In the genomic region with DNA sequence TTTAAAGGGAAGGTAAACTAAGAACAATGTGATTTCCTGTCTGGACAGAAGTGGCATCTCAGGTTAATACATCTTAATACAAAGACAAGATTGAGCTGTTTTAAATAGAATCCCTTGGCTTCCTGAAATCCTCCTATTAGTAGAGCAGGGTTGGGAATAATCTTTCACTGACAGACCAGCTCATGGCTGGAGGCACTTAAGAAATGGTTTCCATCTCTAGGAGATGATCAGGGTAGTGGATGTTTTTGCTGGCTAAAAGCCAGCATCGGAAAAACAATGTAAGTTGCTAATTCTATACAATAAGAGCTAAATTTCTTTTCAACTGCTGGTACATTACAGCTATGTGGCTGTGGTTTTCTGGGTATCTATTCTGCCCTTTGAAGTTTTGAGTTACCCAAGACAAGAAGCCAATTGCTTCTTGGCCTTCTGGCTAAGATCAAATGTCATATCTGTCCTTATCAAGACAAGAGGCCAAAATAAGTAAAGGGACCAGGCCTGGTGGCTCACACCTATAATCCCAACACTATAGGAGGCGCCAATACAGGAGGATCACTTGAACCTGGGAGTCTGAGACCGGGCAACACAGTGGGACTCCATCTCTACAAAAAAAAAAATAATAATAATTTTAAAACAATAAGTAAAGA, we compare ENCODE assay signal across 27 cellular contexts. TPM values are rescaled to one million over a fixed set of nuclear protein-coding genes. Genes with fewer than 3 reads are reported as not detected.
DNase-seq lines count a peak whose midpoint lies in the region; ATAC-seq and TF ChIP-seq lines count a peak whose summit lies in the region.
"Had no signal": no experiment of that assay in that cellular context is flagged by ENCODE, and none has a peak within 500 bp of the region (broad histone marks: within the 10 kb centered on the region; RNA-seq: fewer than 3 reads in every experiment).

No MANE protein-coding gene starts in this region.

- no peaks in the 10 kb centered on the region for H3K27me3 Mint-ChIP-seq in activated naive CD4-positive, alpha-beta T cell treated with anti-CD3 and anti-CD28 coated beads, Interleukin-2, amount 10 ng/mL, durations not matched to agents 7 days and 5 days
- no peaks in the 10 kb centered on the region for H3K27me3 Mint-ChIP-seq in type B pancreatic cell
- H3K27me3 Mint-ChIP-seq in T-cell, result no peaks in the 10 kb centered on the region

- peaks cover 20% of the 10 kb centered on the region for H3K36me3 Mint-ChIP-seq in activated naive CD4-positive, alpha-beta T cell treated with anti-CD3 and anti-CD28 coated beads, Interleukin-2, amount 10 ng/mL, durations not matched to agents 7 days and 5 days
- H3K36me3 Mint-ChIP-seq in activated naive CD4-positive, alpha-beta T cell treated with anti-CD3 and anti-CD28 coated beads, Interleukin-2, amount 50 U/mL, for 72 hours, result peaks cover 27 to 29% of the 10 kb centered on the region in 2 donors
- peaks cover 19% of the 10 kb centered on the region for H3K36me3 Mint-ChIP-seq in type B pancreatic cell
- peaks cover 41% of the 10 kb centered on the region for H3K36me3 Mint-ChIP-seq in T-cell

- no peak overlapping the region for H3K4me3 ChIP-seq in fibroblast of pulmonary artery (replicated peaks; ENCODE audit: low read depth, low read length)
- H3K4me3 ChIP-seq: ascending aorta, esophagus squamous epithelium, gastrocnemius medialis, lower lobe of right lung, ovary, skin epidermis had no signal

- CTCF ChIA-PET in activated naive CD4-positive, alpha-beta T cell treated with anti-CD3 and anti-CD28 coated beads, Interleukin-2, amount 10 ng/mL, durations not matched to agents 7 days and 5 days (lab: Charles Lee), result interaction anchor here (1.3 kb wide), 1 partner anchor 132 kb away, joined by 3 read pairs; no protein-coding TSS in a partner anchor
- CTCF ChIA-PET in T-cell (lab: Charles Lee), result interaction anchor here (0.6 to 1.0 kb wide), 3 partner anchors 21 to 60 kb away, joined by 3 to 4 read pairs (median 3); no protein-coding TSS in a partner anchor

- H3K4me3 Mint-ChIP-seq in activated naive CD4-positive, alpha-beta T cell treated with anti-CD3 and anti-CD28 coated beads, Interleukin-2, amount 10 ng/mL, durations not matched to agents 7 days and 5 days, result no peak overlapping the region
- H3K4me3 Mint-ChIP-seq in type B pancreatic cell, result no peak overlapping the region
- no peak overlapping the region for H3K4me3 Mint-ChIP-seq in T-cell
- H3K4me3 Mint-ChIP-seq: nephron progenitor cell; T-helper 2 cell treated with Interferon-gamma antibody and Interleukin-4, amounts not matched to agents 5 μg/mL and 100 μg/mL, for 36 hours had no signal

- peaks cover 2% of the 10 kb centered on the region for H3K4me1 Mint-ChIP-seq in activated naive CD4-positive, alpha-beta T cell treated with anti-CD3 and anti-CD28 coated beads, Interleukin-2, amount 10 ng/mL, durations not matched to agents 7 days and 5 days
- H3K4me1 Mint-ChIP-seq in type B pancreatic cell (ENCODE audit: unreplicated experiment) (peaks cover 23% of the 10 kb centered on the region), T-cell (peaks cover 9 to 14% (median 13%) of the 10 kb centered on the region in 3 donors)

- no peak for DNase-seq in activated naive CD4-positive, alpha-beta T cell treated with anti-CD3 and anti-CD28 coated beads, Interleukin-2, amount 10 ng/mL, durations not matched to agents 7 days and 5 days
- DNase-seq in activated naive CD4-positive, alpha-beta T cell treated with anti-CD3 and anti-CD28 coated beads, Interleukin-2, amount 50 U/mL, for 72 hours (ENCODE audit: low spot score in 2 of 2), result no peak
- DNase-seq in fibroblast of pulmonary artery (ENCODE audit: low read depth), result peak; percentile 14
- no peak for DNase-seq in type B pancreatic cell (ENCODE audit: extremely low spot score, unreplicated experiment)
- no peak for DNase-seq in activated T-cell treated with anti-CD3 and anti-CD28 coated beads for 4 hours
- no peak for DNase-seq in SW 1271 (lab: John Stamatoyannopoulos, UW)
- DNase-seq in T-cell, result no peak
- DNase-seq: activated CD4-positive, alpha-beta T cell treated with anti-CD3 and anti-CD28 coated beads for 4 hours; activated CD8-positive, alpha-beta memory T cell treated with anti-CD3 and anti-CD28 coated beads for 24 hours; activated gamma-delta T cell; activated T-cell treated with anti-CD3 and anti-CD28 coated beads, Interleukin-2, amount 50 U/mL, for 1 hour; central memory CD4-positive, alpha-beta T cell; DMS79 treated with DMSO at 0.1 percent for 48 hours; esophagus squamous epithelium; gastrocnemius medialis; GF-D8; KBM-7; lower lobe of right lung; NCI-H1694 treated with DMSO at 0.1 percent for 48 hours; nephron progenitor cell; ovary; PC-3; stimulated activated naive CD4-positive, alpha-beta T cell had no signal

- ATAC-seq in activated naive CD4-positive, alpha-beta T cell treated with anti-CD3 and anti-CD28 coated beads, Interleukin-2, amount 50 U/mL, for 72 hours, result no peak
- ATAC-seq in SK-N-SH treated with all-trans-retinoic acid at 6 μM for 48 hours (peak; percentile 65), T-cell (replicated peaks in 1 of 4) (no peak)
- ATAC-seq: gastrocnemius medialis, lower lobe of right lung, PC-3 had no signal

- no peak for TF ChIP-seq CTCF in fibroblast of pulmonary artery (IDR thresholded peaks at IDR 0.05; ENCODE audit: low read length, missing control alignments)
- TF ChIP-seq CTCF in type B pancreatic cell (conservative IDR thresholded peaks at IDR 0.05), result no peak

- H3K27ac Mint-ChIP-seq in activated naive CD4-positive, alpha-beta T cell treated with anti-CD3 and anti-CD28 coated beads, Interleukin-2, amount 10 ng/mL, durations not matched to agents 7 days and 5 days, result peak overlapping the region; percentile 5
- H3K27ac Mint-ChIP-seq in activated naive CD4-positive, alpha-beta T cell treated with anti-CD3 and anti-CD28 coated beads, Interleukin-2, amount 50 U/mL, for 72 hours, result no peak overlapping the region
- H3K27ac Mint-ChIP-seq in type B pancreatic cell (peak overlapping the region; percentile 23), T-cell (no peak overlapping the region)
- H3K27ac Mint-ChIP-seq: nephron progenitor cell; T-helper 2 cell treated with Interferon-gamma antibody and Interleukin-4, amounts not matched to agents 5 μg/mL and 100 μg/mL, for 36 hours had no signal

- POLR2A ChIA-PET in T-cell (lab: Charles Lee), result no interaction called here

- H3K9me3 Mint-ChIP-seq in activated naive CD4-positive, alpha-beta T cell treated with anti-CD3 and anti-CD28 coated beads, Interleukin-2, amount 10 ng/mL, durations not matched to agents 7 days and 5 days, result no peaks in the 10 kb centered on the region
- no peaks in the 10 kb centered on the region for H3K9me3 Mint-ChIP-seq in activated naive CD4-positive, alpha-beta T cell treated with anti-CD3 and anti-CD28 coated beads, Interleukin-2, amount 50 U/mL, for 72 hours
- H3K9me3 Mint-ChIP-seq in type B pancreatic cell (peaks cover 10% of the 10 kb centered on the region), T-cell (no peaks in the 10 kb centered on the region)
- H3K9me3 Mint-ChIP-seq: T-helper 2 cell treated with Interferon-gamma antibody and Interleukin-4, amounts not matched to agents 5 μg/mL and 100 μg/mL, for 36 hours had no signal

TF ChIP-seq in SK-N-SH treated with all-trans-retinoic acid at 6 μM for 48 hours, 23 proteins besides CTCF, POLR2A, EP300 and RAD21 (continues in another document):
- TF ChIP-seq, protein P1, sequence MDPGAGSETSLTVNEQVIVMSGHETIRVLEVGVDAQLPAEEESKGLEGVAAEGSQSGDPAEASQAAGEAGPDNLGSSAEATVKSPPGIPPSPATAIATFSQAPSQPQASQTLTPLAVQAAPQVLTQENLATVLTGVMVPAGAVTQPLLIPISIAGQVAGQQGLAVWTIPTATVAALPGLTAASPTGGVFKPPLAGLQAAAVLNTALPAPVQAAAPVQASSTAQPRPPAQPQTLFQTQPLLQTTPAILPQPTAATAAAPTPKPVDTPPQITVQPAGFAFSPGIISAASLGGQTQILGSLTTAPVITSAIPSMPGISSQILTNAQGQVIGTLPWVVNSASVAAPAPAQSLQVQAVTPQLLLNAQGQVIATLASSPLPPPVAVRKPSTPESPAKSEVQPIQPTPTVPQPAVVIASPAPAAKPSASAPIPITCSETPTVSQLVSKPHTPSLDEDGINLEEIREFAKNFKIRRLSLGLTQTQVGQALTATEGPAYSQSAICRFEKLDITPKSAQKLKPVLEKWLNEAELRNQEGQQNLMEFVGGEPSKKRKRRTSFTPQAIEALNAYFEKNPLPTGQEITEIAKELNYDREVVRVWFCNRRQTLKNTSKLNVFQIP (CRISPR knock-in tag; IDR thresholded peaks at IDR 0.05; ENCODE audit: borderline replicate concordance, low read depth), result no peak
- TF ChIP-seq, protein P2, sequence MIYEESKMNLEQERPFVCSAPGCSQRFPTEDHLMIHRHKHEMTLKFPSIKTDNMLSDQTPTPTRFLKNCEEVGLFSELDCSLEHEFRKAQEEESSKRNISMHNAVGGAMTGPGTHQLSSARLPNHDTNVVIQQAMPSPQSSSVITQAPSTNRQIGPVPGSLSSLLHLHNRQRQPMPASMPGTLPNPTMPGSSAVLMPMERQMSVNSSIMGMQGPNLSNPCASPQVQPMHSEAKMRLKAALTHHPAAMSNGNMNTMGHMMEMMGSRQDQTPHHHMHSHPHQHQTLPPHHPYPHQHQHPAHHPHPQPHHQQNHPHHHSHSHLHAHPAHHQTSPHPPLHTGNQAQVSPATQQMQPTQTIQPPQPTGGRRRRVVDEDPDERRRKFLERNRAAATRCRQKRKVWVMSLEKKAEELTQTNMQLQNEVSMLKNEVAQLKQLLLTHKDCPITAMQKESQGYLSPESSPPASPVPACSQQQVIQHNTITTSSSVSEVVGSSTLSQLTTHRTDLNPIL (CRISPR knock-in tag; IDR thresholded peaks at IDR 0.05; ENCODE audit: low read depth), result no peak
- TF ChIP-seq CSRNP3 (CRISPR knock-in tag; IDR thresholded peaks at IDR 0.05) (no peak), ZNF70 (CRISPR knock-in tag; IDR thresholded peaks at IDR 0.05) (no peak), TCF4 (CRISPR knock-in tag; IDR thresholded peaks at IDR 0.05; ENCODE audit: borderline replicate concordance) (no peak)

RNA-seq across cellular contexts. Expression of gene SHQ1, which starts 49.6 kb away (rescaled TPM):
- 10 to 100 TPM; 25.7 to 34.3 TPM for total RNA-seq in activated naive CD4-positive, alpha-beta T cell treated with anti-CD3 and anti-CD28 coated beads, Interleukin-2, amount 50 U/mL, for 72 hours
- total RNA-seq in type B pancreatic cell (ENCODE audit: low replicate concordance) (22.9 and 23.7 TPM in 2 replicates), T-cell (10 to 100 TPM; 16.6 to 29.0 (median 27.8) TPM)

Comparison
In these comparisons a context has a peak if more than half of its experiments do, and no peak if none do; other contexts are left out.
1. H3K27ac Mint-ChIP-seq: peak in activated naive CD4-positive, alpha-beta T cell treated with anti-CD3 and anti-CD28 coated beads, Interleukin-2, amount 10 ng/mL, durations not matched to agents 7 days and 5 days (single experiment) and type B pancreatic cell (single experiment); none in activated naive CD4-positive, alpha-beta T cell treated with anti-CD3 and anti-CD28 coated beads, Interleukin-2, amount 50 U/mL, for 72 hours (0 of 2) and T-cell (0 of 2).